Comparison of ENCODE assay signal across 25 cellular contexts in the genomic region with DNA sequence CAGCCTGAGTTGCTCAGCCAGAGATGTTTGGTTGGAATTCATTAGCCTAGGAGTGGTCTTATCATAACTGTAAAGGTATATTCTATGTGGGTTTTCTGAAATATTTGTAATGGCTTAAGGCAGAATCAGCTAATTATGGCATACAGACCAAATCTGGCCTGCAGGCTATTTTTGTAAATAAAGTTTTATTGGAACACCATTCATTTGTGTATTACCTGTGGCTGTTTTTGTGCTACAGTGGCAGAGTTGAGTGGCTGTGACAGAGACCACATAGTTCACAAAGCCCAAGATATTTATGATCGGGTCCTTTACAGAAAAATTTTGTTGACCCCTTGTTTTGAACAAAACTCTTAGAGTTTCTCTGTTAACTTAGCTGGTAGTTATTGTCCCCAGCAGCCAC. TPM values are rescaled to one million over a fixed set of nuclear protein-coding genes. Genes with fewer than 3 reads are reported as not detected.
DNase-seq lines count a peak whose midpoint lies in the region; ATAC-seq, FAIRE-seq and TF ChIP-seq lines count a peak whose summit lies in the region.
"Had no signal": no experiment of that assay in that cellular context is flagged by ENCODE, and none has a peak within 500 bp of the region (broad histone marks: within the 10 kb centered on the region; RNA-seq: fewer than 3 reads in every experiment).

No MANE protein-coding gene starts in this region.

- H3K4me3 ChIP-seq in GM23248 (no peak overlapping the region), Karpas-422 (ENCODE audit: low read length) (no peak overlapping the region), K562 (no peak overlapping the region), ascending aorta (no peak overlapping the region)
- H3K4me3 ChIP-seq: BLaER1 had no signal

- H3K27ac ChIP-seq in GM23248 (no peak overlapping the region), Karpas-422 (ENCODE audit: low read length) (no peak overlapping the region), K562 (ENCODE audit: extremely low read depth, low read depth, low read length) (no peak overlapping the region), ascending aorta (no peak overlapping the region)
- H3K27ac ChIP-seq: BLaER1 had no signal

- no TSS peak for BruUV-seq in K562 (replicated peaks; lab: Mats Ljungman, UMichigan)

- CTCF ChIA-PET in K562 (lab: Yijun Ruan, JAX; ENCODE audit: low intra/inter-chr PET ratio), result no interaction called here

- H3K9me1 ChIP-seq in K562 (ENCODE audit: control insufficient read depth, insufficient read depth, low read length), result no peaks in the 10 kb centered on the region

- DNase-seq in GM23248 (no peak), Karpas-422 (peak; percentile 38), K562 (ENCODE audit: extremely low read depth in 1 of 4, low spot score in 3 of 4) (no peak), ascending aorta (ENCODE audit: low spot score in 2 of 2) (no peak), cortex of kidney (lab: John Stamatoyannopoulos, UW) (no peak)
- DNase-seq: 8988T; ACHN; BE2C; C1 segment of cervical spinal cord; CD4-positive, alpha-beta memory T cell; CD4-positive, CD25-positive, alpha-beta regulatory T cell; CD8-positive, alpha-beta memory T cell; COR-L47; DMS 273 treated with DMSO at 0.1 percent for 48 hours; DMS153; DMS53; DMS79; DND-41; EL; GDM1 had no signal

- H3K36me3 ChIP-seq in GM23248 (ENCODE audit: low read depth) (no peaks in the 10 kb centered on the region), Karpas-422 (ENCODE audit: insufficient read depth, low read length) (no peaks in the 10 kb centered on the region), K562 (ENCODE audit: control insufficient read depth, insufficient read depth, low read length) (no peaks in the 10 kb centered on the region), ascending aorta (no peaks in the 10 kb centered on the region)
- H3K36me3 ChIP-seq: BE2C had no signal

- no peak overlapping the region for H3K9ac ChIP-seq in GM23248
- no peak overlapping the region for H3K9ac ChIP-seq in Karpas-422 (ENCODE audit: low read length)
- no peak overlapping the region for H3K9ac ChIP-seq in K562 (ENCODE audit: insufficient read depth in 1 of 2, low read depth in 2 of 2, low read length in 2 of 2)
- H3K9ac ChIP-seq: BLaER1 had no signal

- no peak for TF ChIP-seq EP300 in K562 (IDR thresholded peaks at IDR 0.05; ENCODE audit: low read length)

- H3K27me3 ChIP-seq in GM23248 (replicated peaks; ENCODE audit: insufficient read depth) (no peaks in the 10 kb centered on the region), Karpas-422 (ENCODE audit: low read length) (no peaks in the 10 kb centered on the region), K562 (ENCODE audit: control insufficient read depth in 2 of 2, insufficient read depth in 2 of 2, low read length in 2 of 2) (peaks cover 10 to 16% of the 10 kb centered on the region in 2 experiments; a peak in 4 of 5 replicates), ascending aorta (no peaks in the 10 kb centered on the region)
- H3K27me3 ChIP-seq: BE2C, BLaER1 had no signal

- no peaks in the 10 kb centered on the region for H3K9me2 ChIP-seq in GM23248 (ENCODE audit: insufficient read depth)
- H3K9me2 ChIP-seq in Karpas-422 (replicated peaks; ENCODE audit: insufficient read depth, low read length), result no peaks in the 10 kb centered on the region

- FAIRE-seq in K562 (lab: Jason Lieb, UNC), result no peak
- FAIRE-seq: A204.1, GM12891, GM19239 had no signal

- H3F3A ChIP-seq in GM23248 (ENCODE audit: insufficient read depth), result no peaks in the 10 kb centered on the region

- intact Hi-C loops in K562 (cut with micrococcal nuclease), result no loop called here
- intact Hi-C loops in ascending aorta (cut with DNase I), result no loop called here

- H4K20me1 ChIP-seq in GM23248 (ENCODE audit: insufficient read depth) (no peaks in the 10 kb centered on the region), Karpas-422 (ENCODE audit: insufficient read depth, low read depth, low read length) (no peaks in the 10 kb centered on the region), K562 (replicated peaks; ENCODE audit: control insufficient read depth, insufficient read depth, low read length) (no peaks in the 10 kb centered on the region)
- H4K20me1 ChIP-seq: BLaER1 had no signal

- ATAC-seq in K562, result no peak

- H3K4me1 ChIP-seq in GM23248 (ENCODE audit: insufficient read depth), result no peaks in the 10 kb centered on the region
- peaks cover 7% of the 10 kb centered on the region; the same call in 1 of the 2 replicates for H3K4me1 ChIP-seq in Karpas-422 (ENCODE audit: low read length)
- peaks cover 0 to 11% of the 10 kb centered on the region in 2 experiments; a peak in 2 of 5 replicates for H3K4me1 ChIP-seq in K562 (replicated peaks in 1 of 2; ENCODE audit: control insufficient read depth in 2 of 2, insufficient read depth in 2 of 2, low read length in 2 of 2)
- H3K4me1 ChIP-seq in ascending aorta, result no peaks in the 10 kb centered on the region
- H3K4me1 ChIP-seq: BE2C had no signal

- TF ChIP-seq RAD21 in K562 (CRISPR knock-in tag; conservative IDR thresholded peaks at IDR 0.05 in 1 of 2, IDR thresholded peaks at IDR 0.05 in 1 of 2), result no peak

- TF ChIP-seq CTCF in K562 (IDR thresholded peaks at IDR 0.05 in 2 of 3, conservative IDR thresholded peaks at IDR 0.05 in 1 of 3; ENCODE audit: insufficient read depth in 2 of 3, low read depth in 1 of 3, low read length in 3 of 3) (no peak), ascending aorta (IDR thresholded peaks at IDR 0.05) (no peak)

- no peak for TF ChIP-seq POLR2A in K562 (conservative IDR thresholded peaks at IDR 0.05)

- no peaks in the 10 kb centered on the region for H3K79me2 ChIP-seq in GM23248 (ENCODE audit: insufficient read depth)
- H3K79me2 ChIP-seq in Karpas-422 (ENCODE audit: low read length), result no peaks in the 10 kb centered on the region
- no peaks in the 10 kb centered on the region for H3K79me2 ChIP-seq in K562 (ENCODE audit: control insufficient read depth, insufficient read depth, low read length)

- POLR2A ChIA-PET in K562 (lab: Yijun Ruan, JAX), result interaction anchor here (0.6 to 1.2 kb wide), 3 partner anchors 30 to 81 kb away, joined by 3 to 4 read pairs (median 3); no protein-coding TSS in a partner anchor

- 82 to 83% methylated on average over 1 of the region's 1 CpG for WGBS in GM23248 (ENCODE audit: low coverage in 1 of 2, low lambda C conversion rate in 2 of 2, missing lambda C conversion rate in 2 of 2), 2 experiments
- WGBS in K562 (ENCODE audit: insufficient coverage, low coverage, missing lambda C conversion rate), result 33% methylated on average over 1 of the region's 1 CpG

- H3K9me3 ChIP-seq in GM23248 (ENCODE audit: low read depth) (no peaks in the 10 kb centered on the region), Karpas-422 (ENCODE audit: low read length) (no peaks in the 10 kb centered on the region), K562 (replicated peaks; ENCODE audit: control insufficient read depth, insufficient read depth, low read depth, low read length) (no peaks in the 10 kb centered on the region), ascending aorta (no peaks in the 10 kb centered on the region)
- H3K9me3 ChIP-seq: BE2C, BLaER1 had no signal

- in situ Hi-C loops in GM23248 (cut with MboI), result no loop called here
- in situ Hi-C loops in K562 (cut with MboI), result no loop called here

- 0 out of 2 replicates have a peak overlapping the region, but pooled peaks have one; percentile 29 for H2AFZ ChIP-seq in GM23248
- H2AFZ ChIP-seq in Karpas-422 (ENCODE audit: low read length), result no peak overlapping the region
- no peak overlapping the region for H2AFZ ChIP-seq in K562 (ENCODE audit: low read depth, low read length)

- H3K4me2 ChIP-seq in GM23248 (ENCODE audit: unreplicated experiment) (no peak overlapping the region), Karpas-422 (ENCODE audit: low read depth, low read length, poor library complexity, severe bottlenecking) (no peak overlapping the region), K562 (ENCODE audit: insufficient read depth, low read length) (no peak overlapping the region)
- H3K4me2 ChIP-seq: BLaER1 had no signal

RNA-seq across cellular contexts. Expression of gene DDOST, which starts 7.4 kb away (rescaled TPM):
- 354 and 356 TPM in 2 replicates for total RNA-seq in GM23248 (2014; rRNA removed; shearing (Covaris generic))
- 348 and 359 TPM in 2 replicates for polyA plus RNA-seq in GM23248 (2016; fragmentation: Nextera tagmentation; extraction: Ambion mirVana)
- 141 and 161 TPM in 2 replicates for total RNA-seq in Karpas-422 (2014; rRNA removed; shearing (Covaris generic); ENCODE audit: low replicate concordance)
- total RNA-seq in K562 (2011; cell fraction: chromatin; rRNA removed; ENCODE audit: low replicate concordance), result 175 and 296 TPM in 2 replicates
- 446 and 467 TPM in 2 replicates for total RNA-seq in K562 (2011; cell fraction: nucleolus; rRNA removed)
- 312 and 382 TPM in 2 replicates for total RNA-seq in K562 (2011; cell fraction: nucleoplasm; rRNA removed)
- total RNA-seq in K562 (2014; rRNA removed), result 209 and 254 TPM in 2 replicates
- total RNA-seq in K562 (2014; rRNA removed; fragmentation: Illumina TruSeq; extraction: Trizol), result 148 and 173 TPM in 2 replicates
- 240 and 241 TPM in 2 replicates for total RNA-seq in K562 (2015; rRNA removed; fragmentation: Illumina TruSeq; extraction: Trizol)
- 204 and 214 TPM in 2 replicates for total RNA-seq in K562 (2021)
- polyA plus RNA-seq in K562 (2011; rRNA removed), result 260 and 287 TPM in 2 replicates
- polyA plus RNA-seq in K562 (2011; cell fraction: cytosol; rRNA removed), result 342 and 406 TPM in 2 replicates
- polyA plus RNA-seq in K562 (2011; cell fraction: nucleus; rRNA removed), result 69.7 and 99.0 TPM in 2 replicates
- 227 and 356 TPM in 2 replicates for polyA plus RNA-seq in K562 (2012)
- 255 and 267 TPM in 2 replicates for polyA plus RNA-seq in K562 (2014; fragmentation: Illumina TruSeq; extraction: Trizol)
- polyA plus RNA-seq in K562 (2014; fragmentation: Nextera tagmentation; extraction: Ambion mirVana), result 100 to 1,000 TPM; 185 to 306 TPM
- 222 and 268 TPM in 2 replicates for polyA plus RNA-seq in K562 (2014; rRNA removed)
- polyA minus RNA-seq in K562 (2011; rRNA and poly(A)+ RNA removed), result 217 and 219 TPM in 2 replicates
- 93.0 and 124 TPM in 2 replicates for polyA minus RNA-seq in K562 (2011; cell fraction: cytosol; rRNA and poly(A)+ RNA removed)
- 35.7 and 64.2 TPM in 2 replicates for polyA minus RNA-seq in K562 (2011; cell fraction: nucleus; rRNA and poly(A)+ RNA removed)
- total RNA-seq in ascending aorta, result 142 TPM

RNA-seq across cellular contexts. Expression of gene PINK1, which starts 35.3 kb away (rescaled TPM):
- 141 and 151 TPM in 2 replicates for total RNA-seq in GM23248 (2014; rRNA removed; shearing (Covaris generic))
- polyA plus RNA-seq in GM23248 (2016; fragmentation: Nextera tagmentation; extraction: Ambion mirVana) (102 and 104 TPM in 2 replicates), K562 (2011; rRNA removed) (6.8 and 9.3 TPM in 2 replicates), K562 (2014; fragmentation: Illumina TruSeq; extraction: Trizol) (7.6 and 9.9 TPM in 2 replicates), K562 (2014; fragmentation: Nextera tagmentation; extraction: Ambion mirVana) (1 to 10 TPM; 1.5 to 2.2 TPM), K562 (2014; rRNA removed) (10.2 and 10.5 TPM in 2 replicates)
- 4.0 and 8.5 TPM in 2 replicates for total RNA-seq in Karpas-422 (2014; rRNA removed; shearing (Covaris generic); ENCODE audit: low replicate concordance)
- 7.4 and 10.6 TPM in 2 replicates for total RNA-seq in K562 (2011; cell fraction: chromatin; rRNA removed; ENCODE audit: low replicate concordance)
- total RNA-seq in K562 (2011; cell fraction: nucleolus; rRNA removed), result 5.8 and 8.2 TPM in 2 replicates
- total RNA-seq in K562 (2011; cell fraction: nucleoplasm; rRNA removed), result 7.4 and 8.1 TPM in 2 replicates
- total RNA-seq in K562 (2014; rRNA removed) (11.3 and 12.9 TPM in 2 replicates), K562 (2014; rRNA removed; fragmentation: Illumina TruSeq; extraction: Trizol) (5.7 and 6.2 TPM in 2 replicates), K562 (2015; rRNA removed; fragmentation: Illumina TruSeq; extraction: Trizol) (5.9 and 6.5 TPM in 2 replicates), K562 (2021) (9.3 and 9.5 TPM in 2 replicates), ascending aorta (113 TPM)
- polyA plus RNA-seq in K562 (2011; cell fraction: cytosol; rRNA removed), result 8.0 and 11.3 TPM in 2 replicates
- polyA plus RNA-seq in K562 (2011; cell fraction: nucleus; rRNA removed), result 5.3 and 5.6 TPM in 2 replicates
- 9.1 and 27.2 TPM in 2 replicates for polyA plus RNA-seq in K562 (2012)
- 4.9 TPM in 2 replicates for polyA minus RNA-seq in K562 (2011; rRNA and poly(A)+ RNA removed)
- polyA minus RNA-seq in K562 (2011; cell fraction: cytosol; rRNA and poly(A)+ RNA removed), result 3.1 and 4.2 TPM in 2 replicates
- 1.5 and 2.2 TPM in 2 replicates for polyA minus RNA-seq in K562 (2011; cell fraction: nucleus; rRNA and poly(A)+ RNA removed)

RNA-seq across cellular contexts. Expression of gene KIF17, which starts 49.2 kb away (rescaled TPM):
- total RNA-seq in GM23248 (2014; rRNA removed; shearing (Covaris generic)), result 0.11 TPM in 1 of 2 replicates, not detected in the other
- polyA plus RNA-seq in GM23248 (2016; fragmentation: Nextera tagmentation; extraction: Ambion mirVana), result 0.10 and 0.31 TPM in 2 replicates
- not detected in 2 replicates for total RNA-seq in Karpas-422 (2014; rRNA removed; shearing (Covaris generic); ENCODE audit: low replicate concordance)
- 0.69 TPM in 1 of 2 replicates, not detected in the other for total RNA-seq in K562 (2011; cell fraction: chromatin; rRNA removed; ENCODE audit: low replicate concordance)
- 0.50 and 0.66 TPM in 2 replicates for total RNA-seq in K562 (2011; cell fraction: nucleolus; rRNA removed)
- 0.22 TPM in 1 of 2 replicates, not detected in the other for total RNA-seq in K562 (2011; cell fraction: nucleoplasm; rRNA removed)
- total RNA-seq in K562 (2014; rRNA removed), result 0.12 TPM in 1 of 2 replicates, not detected in the other
- not detected in 2 replicates for total RNA-seq in K562 (2014; rRNA removed; fragmentation: Illumina TruSeq; extraction: Trizol)
- not detected in 2 replicates for total RNA-seq in K562 (2015; rRNA removed; fragmentation: Illumina TruSeq; extraction: Trizol)
- 0.11 and 0.47 TPM in 2 replicates for total RNA-seq in K562 (2021)
- polyA plus RNA-seq in K562 (2011; rRNA removed), result 0.08 and 0.10 TPM in 2 replicates
- polyA plus RNA-seq in K562 (2011; cell fraction: cytosol; rRNA removed), result 0.06 and 0.31 TPM in 2 replicates
- 0.17 and 0.50 TPM in 2 replicates for polyA plus RNA-seq in K562 (2011; cell fraction: nucleus; rRNA removed)
- polyA plus RNA-seq in K562 (2012), result 0.10 and 0.28 TPM in 2 replicates
- 0.04 TPM in 1 of 2 replicates, not detected in the other for polyA plus RNA-seq in K562 (2014; fragmentation: Illumina TruSeq; extraction: Trizol)
- under 1 TPM in 1 of 2 experiments, not detected in 1; 0.04 TPM for polyA plus RNA-seq in K562 (2014; fragmentation: Nextera tagmentation; extraction: Ambion mirVana)
- 0.27 TPM in 1 of 2 replicates, not detected in the other for polyA plus RNA-seq in K562 (2014; rRNA removed)
- polyA minus RNA-seq in K562 (2011; rRNA and poly(A)+ RNA removed), result 0.36 and 0.46 TPM in 2 replicates
- 0.29 TPM in 1 of 2 replicates, not detected in the other for polyA minus RNA-seq in K562 (2011; cell fraction: cytosol; rRNA and poly(A)+ RNA removed)
- polyA minus RNA-seq in K562 (2011; cell fraction: nucleus; rRNA and poly(A)+ RNA removed), result 0.11 and 0.27 TPM in 2 replicates
- 18.5 TPM for total RNA-seq in ascending aorta
- total RNA-seq: CD4-positive, alpha-beta memory T cell; CD4-positive, CD25-positive, alpha-beta regulatory T cell; CD8-positive, alpha-beta memory T cell had no signal
- polyA plus RNA-seq: CD14-positive monocyte; CD4-positive, alpha-beta memory T cell; CD4-positive, CD25-positive, alpha-beta regulatory T cell; CD8-positive, alpha-beta memory T cell had no signal

Comparison
In these comparisons a context has a peak if more than half of its experiments do, and no peak if none do; other contexts are left out.
1. RNA of gene KIF17, which starts 49.2 kb away (total RNA-seq): 18.5 TPM in ascending aorta (single experiment); 0.11 TPM in GM23248, 0.11 to 0.69 TPM in K562 and not detected in Karpas-422; every median in the first group is over 10 times any median in the second.